8 cellular contexts compared by ENCODE assay signal in genomic region chr18:9334351-9335254, GRCh38. TPM values are rescaled to one million over a fixed set of nuclear protein-coding genes. Genes with fewer than 3 reads are reported as not detected.
DNase-seq lines count a peak whose midpoint lies in the region; ATAC-seq and TF ChIP-seq lines count a peak whose summit lies in the region.

TSS of gene TWSG1 (plus strand) at chr18:9334773. CDS start at chr18:9337230, 2,457 bp downstream.

- peak within 1 kb of the TSS; percentile 87; the same call in 1 of the 2 replicates for H2AFZ ChIP-seq in Karpas-422 (ENCODE audit: low read length)

- peaks cover 19% of the 10 kb centered on the region for H3K4me1 ChIP-seq in Karpas-422 (ENCODE audit: low read length)
- peaks cover 5% of the 10 kb centered on the region for H3K4me1 ChIP-seq in RWPE2 (ENCODE audit: insufficient read depth, poor library complexity, severe bottlenecking)

- ATAC-seq in GM21825 (IDR thresholded peaks at IDR 0.05; ENCODE audit: unreplicated experiment) (peak; percentile 78), RWPE2 (ENCODE audit: low read depth) (peak; percentile 90)
- peak; percentile 91 for ATAC-seq in stimulated activated naive CD8-positive, alpha-beta T cell treated with anti-CD3 and anti-CD28 coated beads, Interleukin-15, amount 100 ng/mL, for 72 hours

- H3K27me3 ChIP-seq in Karpas-422 (ENCODE audit: low read length) (no peaks in the 10 kb centered on the region), RWPE2 (ENCODE audit: insufficient read depth, poor library complexity, severe bottlenecking) (no peaks in the 10 kb centered on the region)

- H3K4me3 ChIP-seq in Karpas-422 (ENCODE audit: low read length) (peak within 1 kb of the TSS; percentile 98), RWPE2 (ENCODE audit: severe bottlenecking) (peak within 1 kb of the TSS; percentile 65)

- H3K9ac ChIP-seq in Karpas-422 (ENCODE audit: low read length), result peak within 1 kb of the TSS; percentile 82

- TF ChIP-seq CTCF in RWPE2 (IDR thresholded peaks at IDR 0.05; ENCODE audit: poor library complexity, severe bottlenecking), result peak; percentile 54
- no peak for TF ChIP-seq CTCF in nephron progenitor cell (IDR thresholded peaks at IDR 0.05)

- DNase-seq in EL, result peak; percentile 97
- peak; percentile 98 for DNase-seq in Karpas-422
- DNase-seq in RWPE2 (ENCODE audit: low spot score), result peak; percentile 93
- DNase-seq in activated effector memory CD4-positive, alpha-beta T cell treated with Interleukin-2 at 50 U/mL for 16 hours, result peak; percentile 90
- DNase-seq in fibroblast of the conjunctiva (ENCODE audit: low read depth), result peak; percentile 92
- peak; percentile 96 for DNase-seq in nephron progenitor cell
- peak; percentile 95 for DNase-seq in stimulated activated naive CD8-positive, alpha-beta T cell treated with anti-CD3 and anti-CD28 coated beads, Interleukin-15, amount 100 ng/mL, for 72 hours

- peaks cover 42% of the 10 kb centered on the region for H3K36me3 Mint-ChIP-seq in nephron progenitor cell (ENCODE audit: low read depth)

- peaks cover 37% of the 10 kb centered on the region for H3K79me2 ChIP-seq in Karpas-422 (ENCODE audit: low read length)

- H3K4me2 ChIP-seq in Karpas-422 (ENCODE audit: low read depth, low read length, poor library complexity, severe bottlenecking), result peak within 1 kb of the TSS; percentile 99

- no peak within 1 kb of the TSS for H3K27ac ChIP-seq in Karpas-422 (ENCODE audit: low read length)
- H3K27ac ChIP-seq in RWPE2 (ENCODE audit: poor library complexity, severe bottlenecking), result peak within 1 kb of the TSS; percentile 21

- H3K9me2 ChIP-seq in Karpas-422 (replicated peaks; ENCODE audit: insufficient read depth, low read length), result no peaks in the 10 kb centered on the region

- H4K20me1 ChIP-seq in Karpas-422 (ENCODE audit: insufficient read depth, low read depth, low read length), result 0 out of 2 replicates have a peak, but pooled peaks cover 5% of the 10 kb centered on the region

- H3K4me1 Mint-ChIP-seq in nephron progenitor cell, result peaks cover 20% of the 10 kb centered on the region
- peaks cover 22% of the 10 kb centered on the region for H3K4me1 Mint-ChIP-seq in stimulated activated naive CD8-positive, alpha-beta T cell treated with anti-CD3 and anti-CD28 coated beads, Interleukin-15, amount 100 ng/mL, for 72 hours

- H3K36me3 ChIP-seq in Karpas-422 (ENCODE audit: insufficient read depth, low read length) (peaks cover 14% of the 10 kb centered on the region), RWPE2 (ENCODE audit: low read depth) (peaks cover 12% of the 10 kb centered on the region; the same call in 1 of the 2 replicates)

- peak within 1 kb of the TSS; percentile 94 for H3K4me3 Mint-ChIP-seq in nephron progenitor cell
- peak within 1 kb of the TSS; percentile 87 to 91 for H3K4me3 Mint-ChIP-seq in stimulated activated naive CD8-positive, alpha-beta T cell treated with anti-CD3 and anti-CD28 coated beads, Interleukin-15, amount 100 ng/mL, for 72 hours

- peak within 1 kb of the TSS; percentile 88 for H3K27ac Mint-ChIP-seq in nephron progenitor cell
- peak within 1 kb of the TSS; percentile 65 to 85 for H3K27ac Mint-ChIP-seq in stimulated activated naive CD8-positive, alpha-beta T cell treated with anti-CD3 and anti-CD28 coated beads, Interleukin-15, amount 100 ng/mL, for 72 hours

- no peaks in the 10 kb centered on the region for H3K9me3 ChIP-seq in Karpas-422 (ENCODE audit: low read length)
- no peaks in the 10 kb centered on the region for H3K9me3 ChIP-seq in RWPE2 (ENCODE audit: severe bottlenecking)

- H3K27me3 Mint-ChIP-seq in nephron progenitor cell (ENCODE audit: low read depth, poor library complexity), result no peaks in the 10 kb centered on the region
- no peaks in the 10 kb centered on the region for H3K27me3 Mint-ChIP-seq in stimulated activated naive CD8-positive, alpha-beta T cell treated with anti-CD3 and anti-CD28 coated beads, Interleukin-15, amount 100 ng/mL, for 72 hours

- peaks cover 28% of the 10 kb centered on the region for H3K9me3 Mint-ChIP-seq in nephron progenitor cell
- H3K9me3 Mint-ChIP-seq in stimulated activated naive CD8-positive, alpha-beta T cell treated with anti-CD3 and anti-CD28 coated beads, Interleukin-15, amount 100 ng/mL, for 72 hours, result no peaks in the 10 kb centered on the region

RNA-seq across cellular contexts. Expression of gene TWSG1, which starts in this region (rescaled TPM):
- 14.6 and 16.0 TPM in 2 replicates for total RNA-seq in Karpas-422 (2014; rRNA removed; shearing (Covaris generic); ENCODE audit: low replicate concordance)
